Comparison of ENCODE assay signal across 8 cellular contexts in genomic region chr6:16731503-16732018, GRCh38. TPM values are rescaled to one million over a fixed set of nuclear protein-coding genes. Genes with fewer than 3 reads are reported as not detected.
DNase-seq lines count a peak whose midpoint lies in the region; ATAC-seq and TF ChIP-seq lines count a peak whose summit lies in the region.

No MANE protein-coding gene starts in this region.

- H3K9me3 Mint-ChIP-seq in endothelial cell (ENCODE audit: unreplicated experiment) = no peaks in the 10 kb centered on the region

- no peaks in the 10 kb centered on the region for H3K36me3 Mint-ChIP-seq in endothelial cell (ENCODE audit: low read depth, unreplicated experiment)

- H3K27me3 ChIP-seq in duodenal mucosa (ENCODE audit: control insufficient read depth in 1 of 2, insufficient read depth in 2 of 2, low read length in 2 of 2) = no peaks in the 10 kb centered on the region

- peaks cover 3% of the 10 kb centered on the region for H3K27me3 Mint-ChIP-seq in endothelial cell (ENCODE audit: unreplicated experiment)

- TF ChIP-seq CTCF in GM12864 (IDR thresholded peaks at IDR 0.05; ENCODE audit: low read depth, low read length, missing control alignments) = no peak
- TF ChIP-seq CTCF in endothelial cell (IDR thresholded peaks at IDR 0.05; ENCODE audit: unreplicated experiment) = no peak

- H3K4me3 ChIP-seq in GM12864 (ENCODE audit: low read depth, low read length) (no peak overlapping the region), duodenal mucosa (ENCODE audit: low read depth in 1 of 2, low read length in 2 of 2) (peak overlapping the region; percentile 22 to 36)

- ATAC-seq in GM21390 (IDR thresholded peaks at IDR 0.05; ENCODE audit: unreplicated experiment) = peak; percentile 99
- peak; percentile 84 for ATAC-seq in HG03575 (IDR thresholded peaks at IDR 0.05; ENCODE audit: extremely low read depth, insufficient number of reproducible peaks, low FRiP score, unreplicated experiment)

- H3K27ac ChIP-seq in duodenal mucosa (ENCODE audit: low read depth, low read length) = no peak overlapping the region

- H3K4me3 Mint-ChIP-seq in endothelial cell (ENCODE audit: unreplicated experiment) = no peak overlapping the region

- H3K4me1 ChIP-seq in duodenal mucosa (ENCODE audit: control insufficient read depth in 1 of 2, insufficient read depth in 2 of 2, low read length in 2 of 2) = peaks cover 18 to 51% of the 10 kb centered on the region in 2 donors

- no peak overlapping the region for H3K9ac ChIP-seq in duodenal mucosa (ENCODE audit: low read depth in 1 of 2, low read length in 2 of 2)

- no peaks in the 10 kb centered on the region for H3K9me3 ChIP-seq in duodenal mucosa (ENCODE audit: control insufficient read depth in 1 of 2, low read length in 2 of 2)

- H3K4me1 Mint-ChIP-seq in endothelial cell (ENCODE audit: unreplicated experiment) = peaks cover 2% of the 10 kb centered on the region

- no peaks in the 10 kb centered on the region for H3K36me3 ChIP-seq in duodenal mucosa (ENCODE audit: control insufficient read depth in 1 of 2, insufficient read depth in 2 of 2, low read length in 2 of 2)

- H3K27ac Mint-ChIP-seq in endothelial cell (ENCODE audit: unreplicated experiment) = no peak overlapping the region

- DNase-seq in GM12864 (ENCODE audit: low read depth) (peak; percentile 31), endothelial cell (ENCODE audit: low spot score) (no peak), NCI-H2029 (lab: John Stamatoyannopoulos, UW) (no peak), NCI-H748 treated with DMSO at 0.1 percent for 48 hours (lab: John Stamatoyannopoulos, UW) (no peak)
- no peak for DNase-seq in activated CD8-positive, alpha-beta memory T cell treated with anti-CD3 and anti-CD28 coated beads, Interleukin-2, amount 50 U/mL, for 4 hours

RNA-seq across cellular contexts. Expression of gene ATXN1, which starts 29.7 kb away (rescaled TPM):
- total RNA-seq in endothelial cell (ENCODE audit: unreplicated experiment) = 18.7 TPM
